In the genomic region with DNA sequence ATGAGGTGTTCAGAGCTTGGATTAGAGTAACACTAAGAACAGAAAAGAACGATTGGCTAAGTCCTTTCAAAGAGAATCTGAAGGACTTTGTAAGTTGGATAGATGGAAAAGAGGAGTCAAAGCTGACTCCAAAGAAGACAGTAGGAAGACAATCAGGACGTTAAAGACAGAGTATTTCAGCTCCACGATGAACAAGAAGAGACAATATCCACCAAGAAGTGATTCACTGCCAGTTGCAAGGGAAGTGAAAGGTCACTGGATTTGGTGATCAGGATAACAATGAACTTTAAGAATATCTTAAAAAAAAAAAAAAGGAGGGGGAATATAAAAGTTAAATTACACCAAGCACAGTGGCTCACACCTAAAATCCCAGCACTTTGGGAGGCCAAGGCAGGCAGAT, we compare ENCODE assay signal across 16 cellular contexts. TPM values are rescaled to one million over a fixed set of nuclear protein-coding genes. Genes with fewer than 3 reads are reported as not detected.
DNase-seq lines count a peak whose midpoint lies in the region; TF ChIP-seq lines count a peak whose summit lies in the region.
"Had no signal": no experiment of that assay in that cellular context is flagged by ENCODE, and none has a peak within 500 bp of the region (broad histone marks: within the 10 kb centered on the region; RNA-seq: fewer than 3 reads in every experiment).

No MANE protein-coding gene starts in this region.

- DNase-seq in GM23248 (peak; percentile 36), SJCRH30 (no peak), esophagus squamous epithelium (lab: John Stamatoyannopoulos, UW) (no peak), NCI-H748 treated with DMSO at 0.1 percent for 48 hours (lab: John Stamatoyannopoulos, UW) (no peak), KG1 (lab: John Stamatoyannopoulos, UW) (no peak), uterus (no peak)
- DNase-seq: activated CD4-positive, alpha-beta T cell treated with anti-CD3 and anti-CD28 coated beads, Interleukin-2, amount 10 ng/mL, durations not matched to agents 24 days and 14 days; activated T-cell treated with anti-CD3 and anti-CD28 coated beads, Interleukin-2, amount 50 U/mL, for 24 hours; C1 segment of cervical spinal cord; H9; NCI-H526; ovary; substantia nigra; T-helper 9 cell had no signal

- intact Hi-C loops in esophagus squamous epithelium (cut with DNase I): no loop called here
- intact Hi-C loops in uterus (cut with DNase I; ENCODE audit: low total_unique reads): no loop called here

- TF ChIP-seq POLR2A in esophagus squamous epithelium (IDR thresholded peaks at IDR 0.05) (no peak), uterus (IDR thresholded peaks at IDR 0.05) (no peak)

- H3K9ac ChIP-seq in GM23248: peak overlapping the region; percentile 69
- peak overlapping the region; percentile 76 for H3K9ac ChIP-seq in skeletal muscle satellite cell (ENCODE audit: low read depth, low read length)
- H3K9ac ChIP-seq: KMS-11 had no signal

- H3F3A ChIP-seq in GM23248 (ENCODE audit: insufficient read depth): peaks cover 56% of the 10 kb centered on the region

- peak overlapping the region; percentile 93 for H3K27ac ChIP-seq in GM23248
- peak overlapping the region; percentile 98; the same call in 1 of the 2 replicates for H3K27ac ChIP-seq in SJCRH30
- peak overlapping the region in 3 of 4 donors; percentile 55 to 72 (median 59) for H3K27ac ChIP-seq in esophagus squamous epithelium
- H3K27ac ChIP-seq in uterus: no peak overlapping the region
- H3K27ac ChIP-seq: KMS-11, ovary had no signal

- H3K27me3 ChIP-seq in GM23248 (replicated peaks; ENCODE audit: insufficient read depth): no peaks in the 10 kb centered on the region
- no peaks in the 10 kb centered on the region for H3K27me3 ChIP-seq in SJCRH30
- no peaks in the 10 kb centered on the region for H3K27me3 ChIP-seq in esophagus squamous epithelium
- H3K27me3 ChIP-seq in skeletal muscle satellite cell (ENCODE audit: control insufficient read depth, insufficient read depth, low read length): no peaks in the 10 kb centered on the region
- no peaks in the 10 kb centered on the region for H3K27me3 ChIP-seq in uterus
- H3K27me3 ChIP-seq: ovary had no signal

- TF ChIP-seq CTCF in esophagus squamous epithelium (IDR thresholded peaks at IDR 0.05) (no peak), uterus (IDR thresholded peaks at IDR 0.05) (no peak)

- H3K4me3 ChIP-seq in GM23248 (peak overlapping the region; percentile 37), SJCRH30 (no peak overlapping the region), esophagus squamous epithelium (no peak overlapping the region), skeletal muscle satellite cell (ENCODE audit: low read length) (peak overlapping the region; percentile 45), uterus (no peak overlapping the region)
- H3K4me3 ChIP-seq: ovary had no signal

- 47 to 65% methylated on average over 3 of the region's 3 CpGs for WGBS in GM23248 (ENCODE audit: low coverage in 1 of 2, low lambda C conversion rate in 2 of 2, missing lambda C conversion rate in 2 of 2), 2 experiments
- 33 to 52% methylated on average over 3 of the region's 3 CpGs for WGBS in esophagus squamous epithelium, 2 donors

- H3K79me2 ChIP-seq in GM23248 (ENCODE audit: insufficient read depth): peaks cover 80% of the 10 kb centered on the region

- H3K4me1 ChIP-seq in GM23248 (ENCODE audit: insufficient read depth): peaks cover 50% of the 10 kb centered on the region
- peaks cover 47% of the 10 kb centered on the region for H3K4me1 ChIP-seq in SJCRH30
- H3K4me1 ChIP-seq in esophagus squamous epithelium: peaks cover 26 to 72% (median 28%) of the 10 kb centered on the region in 3 donors
- peaks cover 54% of the 10 kb centered on the region for H3K4me1 ChIP-seq in skeletal muscle satellite cell (ENCODE audit: control insufficient read depth, insufficient read depth, low read length)
- peaks cover 0 to 11% of the 10 kb centered on the region in 2 donors for H3K4me1 ChIP-seq in uterus

- H2AFZ ChIP-seq in GM23248: no peak overlapping the region

- 0 out of 2 replicates have a peak, but pooled peaks cover 2% of the 10 kb centered on the region for H3K9me2 ChIP-seq in GM23248 (ENCODE audit: insufficient read depth)

- in situ Hi-C loops in GM23248 (cut with MboI): no loop called here

- H3K36me3 ChIP-seq in GM23248 (ENCODE audit: low read depth) (no peaks in the 10 kb centered on the region), SJCRH30 (no peaks in the 10 kb centered on the region), esophagus squamous epithelium (no peaks in the 10 kb centered on the region), skeletal muscle satellite cell (ENCODE audit: insufficient read depth, low read length) (no peaks in the 10 kb centered on the region), uterus (no peaks in the 10 kb centered on the region)
- H3K36me3 ChIP-seq: ovary had no signal

- H3K9me3 ChIP-seq in GM23248 (ENCODE audit: low read depth) (no peaks in the 10 kb centered on the region), SJCRH30 (replicated peaks) (no peaks in the 10 kb centered on the region), esophagus squamous epithelium (no peaks in the 10 kb centered on the region), skeletal muscle satellite cell (replicated peaks; ENCODE audit: low read length) (no peaks in the 10 kb centered on the region), uterus (no peaks in the 10 kb centered on the region)
- H3K9me3 ChIP-seq: ovary had no signal

- H4K20me1 ChIP-seq in GM23248 (ENCODE audit: insufficient read depth): peaks cover 5% of the 10 kb centered on the region; the same call in 1 of the 2 replicates

- H3K4me2 ChIP-seq in GM23248 (ENCODE audit: unreplicated experiment) (peak overlapping the region; percentile 82), skeletal muscle satellite cell (ENCODE audit: low read length) (peak overlapping the region; percentile 77)
- H3K4me2 ChIP-seq: KMS-11 had no signal

RNA-seq across cellular contexts. Expression of gene REPS1, which starts 17.9 kb away (rescaled TPM):
- total RNA-seq in GM23248 (2014; rRNA removed; shearing (Covaris generic)): 21.1 and 24.4 TPM in 2 replicates
- polyA plus RNA-seq in GM23248 (2016; fragmentation: Nextera tagmentation; extraction: Ambion mirVana): 12.4 and 13.1 TPM in 2 replicates
- total RNA-seq in SJCRH30 (2014; rRNA removed; shearing (Covaris generic)): 65.7 and 66.7 TPM in 2 replicates
- total RNA-seq in esophagus squamous epithelium: 10 to 100 TPM; 30.8 to 60.3 (median 43.2) TPM
- 58.3 and 71.9 TPM in 2 replicates for total RNA-seq in skeletal muscle satellite cell (2012; rRNA removed)
- total RNA-seq in uterus: 100 to 1,000 TPM in 1 of 4 donors, 10 to 100 TPM in 3; 36.5 to 266 (median 70.7) TPM

RNA-seq across cellular contexts. Expression of gene ABRACL, which starts 58.4 kb away (rescaled TPM):
- 12.9 and 17.1 TPM in 2 replicates for total RNA-seq in GM23248 (2014; rRNA removed; shearing (Covaris generic))
- polyA plus RNA-seq in GM23248 (2016; fragmentation: Nextera tagmentation; extraction: Ambion mirVana): 37.1 and 38.7 TPM in 2 replicates
- total RNA-seq in SJCRH30 (2014; rRNA removed; shearing (Covaris generic)): 55.0 and 56.2 TPM in 2 replicates
- total RNA-seq in esophagus squamous epithelium (10 to 100 TPM; 18.7 to 81.6 (median 25.7) TPM), uterus (1 to 10 TPM in 3 of 4 donors, not detected in 1; 6.2 to 10.0 (median 6.2) TPM)
- 61.8 and 75.0 TPM in 2 replicates for total RNA-seq in skeletal muscle satellite cell (2012; rRNA removed)

Comparison
In these comparisons a context has a peak if more than half of its experiments do, and no peak if none do; other contexts are left out.
1. H3K27ac ChIP-seq: peak in GM23248 (single experiment), SJCRH30 (single experiment) and esophagus squamous epithelium (3 of 4); none in uterus (0 of 2).
2. H3K4me3 ChIP-seq: peak in GM23248 (single experiment) and skeletal muscle satellite cell (single experiment); none in SJCRH30 (single experiment), esophagus squamous epithelium (0 of 4) and uterus (0 of 2).